Comparison of ENCODE assay signal across 9 cellular contexts in the genomic region with DNA sequence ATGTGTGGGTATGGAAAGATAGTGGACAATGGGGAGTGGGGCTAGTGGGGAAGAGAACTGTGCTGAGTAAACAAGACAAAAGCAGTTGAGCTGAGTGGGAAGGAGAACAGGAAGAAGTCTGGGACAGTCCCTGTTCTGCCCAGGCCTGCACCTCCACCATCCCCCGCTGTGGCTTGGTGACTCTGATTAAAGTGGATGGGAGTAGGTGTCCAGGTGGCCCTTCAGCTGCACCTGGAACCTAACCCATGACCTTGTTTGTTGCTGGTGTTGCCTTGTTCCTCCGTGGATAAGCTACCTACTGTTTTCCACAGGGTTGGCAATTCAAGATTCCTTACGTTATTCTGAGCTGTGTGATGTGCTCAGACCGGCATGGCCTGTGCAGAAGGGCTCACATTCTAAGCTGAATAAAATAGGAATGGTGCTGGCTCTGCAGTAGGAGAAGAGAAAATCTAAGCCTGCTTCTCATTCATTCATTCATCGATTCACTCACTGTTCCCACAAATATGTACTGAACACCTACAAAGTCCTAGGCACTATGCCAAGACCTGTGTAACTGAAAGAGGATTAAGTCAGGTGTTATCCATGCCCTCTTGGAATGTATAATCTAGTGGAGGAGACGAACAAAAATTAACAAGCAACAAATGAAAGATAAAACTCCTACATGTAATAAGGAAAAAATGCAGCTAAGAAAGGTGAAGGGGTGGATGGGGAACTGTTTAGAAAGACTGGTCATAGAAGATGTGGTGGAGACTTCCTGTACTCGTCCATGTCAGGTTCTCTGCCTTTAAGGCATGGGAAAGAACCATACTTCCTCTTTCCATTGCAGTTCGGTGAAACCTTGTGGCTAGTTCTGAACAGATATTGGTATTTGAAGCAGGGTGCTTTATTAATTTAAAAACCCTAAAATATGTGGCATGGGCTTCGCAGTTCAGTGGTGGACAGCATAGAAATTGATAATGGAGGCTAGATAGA. TPM values are rescaled to one million over a fixed set of nuclear protein-coding genes. Genes with fewer than 3 reads are reported as not detected.
A peak's percentile ranks its signal among the peaks of the same experiment; 100 is the strongest.
DNase-seq lines count a peak whose midpoint lies in the region; ATAC-seq and TF ChIP-seq lines count a peak whose summit lies in the region.
"Had no signal": no experiment of that assay in that cellular context is flagged by ENCODE, and none has a peak within 500 bp of the region (broad histone marks: within the 10 kb centered on the region; RNA-seq: fewer than 3 reads in every experiment).

No MANE protein-coding gene starts in this region.

- peak; percentile 89 for ATAC-seq in GM21390 (IDR thresholded peaks at IDR 0.05; ENCODE audit: unreplicated experiment)
- ATAC-seq in HG03558 (IDR thresholded peaks at IDR 0.05; ENCODE audit: extremely low read depth, unreplicated experiment) = peak; percentile 74
- ATAC-seq in body of pancreas = peak; percentile 53
- no peak for ATAC-seq in effector memory CD8-positive, alpha-beta T cell (replicated peaks)

- peak overlapping the region in 1 of 4 donors; percentile 55 for H3K27ac ChIP-seq in body of pancreas

- no peaks in the 10 kb centered on the region for H3K36me3 Mint-ChIP-seq in effector memory CD8-positive, alpha-beta T cell (ENCODE audit: insufficient read depth)

- no peak overlapping the region for H3K27ac Mint-ChIP-seq in effector memory CD8-positive, alpha-beta T cell

- no peak overlapping the region for H3K4me3 ChIP-seq in body of pancreas

- no peak overlapping the region for H3K4me3 Mint-ChIP-seq in effector memory CD8-positive, alpha-beta T cell

- H3K4me1 Mint-ChIP-seq in effector memory CD8-positive, alpha-beta T cell (ENCODE audit: low read depth in 2 of 2) = no peaks in the 10 kb centered on the region

- no peak for TF ChIP-seq CTCF in GM10266 (IDR thresholded peaks at IDR 0.05; ENCODE audit: control insufficient read depth, insufficient read depth, low read depth, missing control alignments)
- TF ChIP-seq CTCF in body of pancreas (IDR thresholded peaks at IDR 0.05) = no peak

- DNase-seq in GM10266 (ENCODE audit: extremely low spot score) (peak; percentile 43), body of pancreas (peak in 2 of 4 donors; percentile 45 to 53), NCI-H128 (lab: John Stamatoyannopoulos, UW; ENCODE audit: unreplicated experiment) (no peak), erythroblast (lab: John Stamatoyannopoulos, UW) (no peak)
- no peak for DNase-seq in effector memory CD8-positive, alpha-beta T cell
- no peak for DNase-seq in central memory CD4-positive, alpha-beta T cell

- peaks cover 8 to 35% of the 10 kb centered on the region in 2 donors for H3K27me3 Mint-ChIP-seq in effector memory CD8-positive, alpha-beta T cell

- intact Hi-C loops in body of pancreas (cut with DNase I) = no loop called here

- no peaks in the 10 kb centered on the region for H3K27me3 ChIP-seq in body of pancreas

- H3K9me3 Mint-ChIP-seq in effector memory CD8-positive, alpha-beta T cell = no peaks in the 10 kb centered on the region

- no peaks in the 10 kb centered on the region for H3K36me3 ChIP-seq in body of pancreas (replicated peaks in 1 of 2; ENCODE audit: insufficient read depth in 1 of 2, low read depth in 2 of 2)

- 44 to 49% methylated on average over 9 of the region's 9 CpGs for WGBS in body of pancreas, 2 donors

- no peaks in the 10 kb centered on the region for H3K9me3 ChIP-seq in body of pancreas

- no peak for TF ChIP-seq POLR2A in body of pancreas (IDR thresholded peaks at IDR 0.05)
- no peak for TF ChIP-seq POLR2A in erythroblast (IDR thresholded peaks at IDR 0.05; ENCODE audit: low read length)

- H3K4me1 ChIP-seq in body of pancreas = peaks cover 11% of the 10 kb centered on the region

RNA-seq across cellular contexts. Expression of a gene that starts 10.1 kb away (rescaled TPM):
- total RNA-seq in body of pancreas = 1 to 10 TPM; 1.3 to 2.3 TPM
- total RNA-seq: myocyte had no signal
